11 cellular contexts compared by ENCODE assay signal in the genomic region with DNA sequence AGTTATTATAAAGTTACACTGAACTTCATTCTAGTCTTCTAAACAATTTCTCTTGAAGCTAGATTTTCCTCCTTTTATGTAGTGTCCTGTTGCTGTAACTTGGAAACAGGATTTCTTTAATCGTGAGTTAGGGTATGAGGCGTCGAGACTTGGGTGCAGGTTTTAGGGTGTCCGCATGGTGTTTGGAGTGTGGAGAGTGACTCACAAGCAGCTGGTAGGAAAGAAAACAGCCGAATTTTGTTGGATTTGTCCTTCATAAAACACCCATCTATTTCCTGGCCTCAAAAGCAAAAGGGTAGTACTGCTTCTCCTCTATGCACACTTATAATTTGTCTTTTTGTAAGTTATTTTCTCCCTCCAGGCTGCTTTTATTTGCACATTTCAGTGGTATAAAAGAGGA. TPM values are rescaled to one million over a fixed set of nuclear protein-coding genes. Genes with fewer than 3 reads are reported as not detected.
DNase-seq lines count a peak whose midpoint lies in the region; ATAC-seq and TF ChIP-seq lines count a peak whose summit lies in the region.
"Had no signal": no experiment of that assay in that cellular context is flagged by ENCODE, and none has a peak within 500 bp of the region (broad histone marks: within the 10 kb centered on the region; RNA-seq: fewer than 3 reads in every experiment).

No MANE protein-coding gene starts in this region.

- no peak overlapping the region for H2AFZ ChIP-seq in mesenchymal stem cell (ENCODE audit: low read depth, low read length)

- TF ChIP-seq POLR2A in upper lobe of left lung (IDR thresholded peaks at IDR 0.05), result no peak

- no peak overlapping the region for H3K18ac ChIP-seq in mesenchymal stem cell (ENCODE audit: low read depth in 1 of 2, low read length in 2 of 2)

- H3K36me3 Mint-ChIP-seq in activated CD4-positive, alpha-beta memory T cell treated with anti-CD3 and anti-CD28 coated beads, Interleukin-2, amount 10 ng/mL, durations not matched to agents 7 days and 5 days (ENCODE audit: low read depth), result no peaks in the 10 kb centered on the region
- H3K36me3 Mint-ChIP-seq in CD14-positive monocyte, result peaks cover 0 to 7% of the 10 kb centered on the region in 2 donors

- no peaks in the 10 kb centered on the region for H3K9me3 Mint-ChIP-seq in activated CD4-positive, alpha-beta memory T cell treated with anti-CD3 and anti-CD28 coated beads, Interleukin-2, amount 10 ng/mL, durations not matched to agents 7 days and 5 days
- no peaks in the 10 kb centered on the region for H3K9me3 Mint-ChIP-seq in CD14-positive monocyte

- H3K79me1 ChIP-seq in mesenchymal stem cell (replicated peaks; ENCODE audit: low read length, poor library complexity, severe bottlenecking), result peaks cover 12% of the 10 kb centered on the region

- H2BK5ac ChIP-seq in mesenchymal stem cell (ENCODE audit: low read depth, low read length, poor library complexity, severe bottlenecking), result no peak overlapping the region

- peak overlapping the region; percentile 36 for H3K4me2 ChIP-seq in mesenchymal stem cell (ENCODE audit: low read length, poor library complexity, severe bottlenecking)

- POLR2A ChIA-PET in activated CD4-positive, alpha-beta memory T cell treated with anti-CD3 and anti-CD28 coated beads, Interleukin-2, amount 10 ng/mL, durations not matched to agents 7 days and 5 days (lab: Charles Lee), result interaction anchor here (1.7 to 3.2 kb wide), 3 partner anchors 14 to 346 kb away, joined by 3 to 27 read pairs (median 14); no protein-coding TSS in a partner anchor

- H2BK15ac ChIP-seq in mesenchymal stem cell (ENCODE audit: low read depth, poor library complexity, severe bottlenecking), result no peak overlapping the region

- H3K27me3 ChIP-seq in HUES6 (ENCODE audit: control insufficient read depth, insufficient read depth, low read length), result peaks cover 17% of the 10 kb centered on the region; the same call in 1 of the 2 replicates
- peaks cover 0 to 4% of the 10 kb centered on the region in 2 experiments for H3K27me3 ChIP-seq in mesenchymal stem cell (ENCODE audit: control insufficient read depth in 1 of 2, insufficient read depth in 1 of 2, low read length in 2 of 2)
- H3K27me3 ChIP-seq in upper lobe of left lung, result no peaks in the 10 kb centered on the region
- H3K27me3 ChIP-seq: ovary had no signal

- H3K9ac ChIP-seq in HUES6 (ENCODE audit: low read length) (no peak overlapping the region), mesenchymal stem cell (ENCODE audit: low read length) (peak overlapping the region; percentile 96)

- no peak overlapping the region for H2BK12ac ChIP-seq in mesenchymal stem cell (ENCODE audit: low read length in 2 of 2)

- CTCF ChIA-PET in activated CD4-positive, alpha-beta memory T cell treated with anti-CD3 and anti-CD28 coated beads, Interleukin-2, amount 10 ng/mL, durations not matched to agents 7 days and 5 days (lab: Charles Lee), result interaction anchor here (1.2 to 1.3 kb wide), 2 partner anchors 119 to 219 kb away, joined by 3 to 4 read pairs; no protein-coding TSS in a partner anchor

- H4K91ac ChIP-seq in mesenchymal stem cell (ENCODE audit: low read length), result no peak overlapping the region

- peak; percentile 19 to 29 for DNase-seq in AML-193 (lab: John Stamatoyannopoulos, UW)
- DNase-seq in activated CD4-positive, alpha-beta memory T cell treated with anti-CD3 and anti-CD28 coated beads, Interleukin-2, amount 10 ng/mL, durations not matched to agents 7 days and 5 days, result no peak
- DNase-seq in mesenchymal stem cell, result no peak
- no peak for DNase-seq in upper lobe of left lung
- no peak for DNase-seq in CD14-positive monocyte (ENCODE audit: low spot score)
- DNase-seq in NOMO-1 treated with DMSO at 0.1 percent for 48 hours (lab: John Stamatoyannopoulos, UW; ENCODE audit: unreplicated experiment), result no peak
- no peak for DNase-seq in cerebellar cortex (ENCODE audit: low spot score)
- DNase-seq: cortex of kidney, NCI-H187 treated with DMSO at 0.1 percent for 48 hours, ovary had no signal

- no peak overlapping the region for H3K4ac ChIP-seq in mesenchymal stem cell (ENCODE audit: low read depth in 1 of 2, low read length in 2 of 2)

- H3K27me3 Mint-ChIP-seq in activated CD4-positive, alpha-beta memory T cell treated with anti-CD3 and anti-CD28 coated beads, Interleukin-2, amount 10 ng/mL, durations not matched to agents 7 days and 5 days, result peaks cover 8% of the 10 kb centered on the region
- H3K27me3 Mint-ChIP-seq in CD14-positive monocyte (ENCODE audit: low read depth in 3 of 3), result peaks cover 3 to 11% (median 4%) of the 10 kb centered on the region in 3 donors

- H3K14ac ChIP-seq in mesenchymal stem cell (ENCODE audit: low read length in 2 of 2), result no peak overlapping the region

- H3K36me3 ChIP-seq in HUES6 (ENCODE audit: control insufficient read depth, insufficient read depth, low read length) (no peaks in the 10 kb centered on the region; the same call in 1 of the 2 replicates), mesenchymal stem cell (ENCODE audit: control insufficient read depth in 1 of 2, insufficient read depth in 2 of 2, low read depth in 1 of 2, low read length in 2 of 2) (no peaks in the 10 kb centered on the region), upper lobe of left lung (peaks cover 0 to 2% (median 0%) of the 10 kb centered on the region in 4 donors)
- H3K36me3 ChIP-seq: ovary had no signal

- H3K23ac ChIP-seq in mesenchymal stem cell (ENCODE audit: low read length in 2 of 2), result no peak overlapping the region

- no peak overlapping the region for H2BK120ac ChIP-seq in mesenchymal stem cell (ENCODE audit: low read depth, low read length)

- peaks cover 11% of the 10 kb centered on the region for H3K4me1 ChIP-seq in HUES6 (ENCODE audit: control insufficient read depth, insufficient read depth, low read length)
- peaks cover 6% of the 10 kb centered on the region for H3K4me1 ChIP-seq in mesenchymal stem cell (ENCODE audit: control insufficient read depth, insufficient read depth, low read depth, low read length)
- peaks cover 14 to 24% (median 21%) of the 10 kb centered on the region in 4 donors for H3K4me1 ChIP-seq in upper lobe of left lung

- H3K4me3 ChIP-seq in HUES6 (ENCODE audit: low read depth, low read length), result peak overlapping the region; percentile 88
- H3K4me3 ChIP-seq in mesenchymal stem cell (ENCODE audit: insufficient read depth in 1 of 2, low read depth in 1 of 2, low read length in 2 of 2), result peak overlapping the region in 1 of 2 experiments; percentile 98
- H3K4me3 ChIP-seq in upper lobe of left lung, result peak overlapping the region in 1 of 4 donors; percentile 94

- H3K27ac ChIP-seq in HUES6 (ENCODE audit: low read depth, low read length), result no peak overlapping the region
- no peak overlapping the region for H3K27ac ChIP-seq in mesenchymal stem cell (ENCODE audit: low read length, poor library complexity, severe bottlenecking)
- no peak overlapping the region for H3K27ac ChIP-seq in upper lobe of left lung
- H3K27ac ChIP-seq: ovary had no signal

- no peak overlapping the region for H2AK5ac ChIP-seq in mesenchymal stem cell (ENCODE audit: low read length, severe bottlenecking)

- WGBS in mesenchymal stem cell, result 85% methylated on average over 4 of the region's 5 CpGs
- WGBS in upper lobe of left lung, 2 donors, result 74 to 79% methylated on average over 5 of the region's 5 CpGs

- H4K8ac ChIP-seq in mesenchymal stem cell (ENCODE audit: low read length), result no peak overlapping the region

- peaks cover 36% of the 10 kb centered on the region for H3K4me1 Mint-ChIP-seq in activated CD4-positive, alpha-beta memory T cell treated with anti-CD3 and anti-CD28 coated beads, Interleukin-2, amount 10 ng/mL, durations not matched to agents 7 days and 5 days
- peaks cover 17% of the 10 kb centered on the region for H3K4me1 Mint-ChIP-seq in CD14-positive monocyte

- intact Hi-C loops in CD14-positive monocyte (cut with micrococcal nuclease), result no loop called here

- no peak for ATAC-seq in upper lobe of left lung (ENCODE audit: low FRiP score in 2 of 2)

- H3K9me3 ChIP-seq in HUES6 (ENCODE audit: control insufficient read depth, insufficient read depth, low read depth, low read length) (no peaks in the 10 kb centered on the region), mesenchymal stem cell (ENCODE audit: control insufficient read depth, low read length) (no peaks in the 10 kb centered on the region), upper lobe of left lung (no peaks in the 10 kb centered on the region)
- H3K9me3 ChIP-seq: ovary had no signal

- peak overlapping the region; percentile 87 for H3K4me3 Mint-ChIP-seq in activated CD4-positive, alpha-beta memory T cell treated with anti-CD3 and anti-CD28 coated beads, Interleukin-2, amount 10 ng/mL, durations not matched to agents 7 days and 5 days
- H3K4me3 Mint-ChIP-seq in CD14-positive monocyte, result no peak overlapping the region

- no peak for TF ChIP-seq EP300 in upper lobe of left lung (IDR thresholded peaks at IDR 0.05)

- H3K27ac Mint-ChIP-seq in activated CD4-positive, alpha-beta memory T cell treated with anti-CD3 and anti-CD28 coated beads, Interleukin-2, amount 10 ng/mL, durations not matched to agents 7 days and 5 days, result no peak overlapping the region
- H3K27ac Mint-ChIP-seq in CD14-positive monocyte, result peak overlapping the region in 1 of 7 donors; percentile 74

- TF ChIP-seq CTCF in upper lobe of left lung (IDR thresholded peaks at IDR 0.05), result no peak
- TF ChIP-seq CTCF in CD14-positive monocyte (IDR thresholded peaks at IDR 0.05), result no peak

RNA-seq across cellular contexts. Expression of a gene that starts 1.6 kb away (rescaled TPM):
- total RNA-seq in activated CD4-positive, alpha-beta memory T cell treated with anti-CD3 and anti-CD28 coated beads, Interleukin-2, amount 10 ng/mL, durations not matched to agents 7 days and 5 days, result 10 to 100 TPM; 88.9 to 91.8 TPM
- polyA plus RNA-seq in mesenchymal stem cell (2013, experiment 1 of 2), result 12.7 TPM
- 12.3 TPM for polyA plus RNA-seq in mesenchymal stem cell (2013, experiment 2 of 2)
- 100 to 1,000 TPM in 1 of 6 donors, 10 to 100 TPM in 5; 26.8 to 109 (median 36.8) TPM for total RNA-seq in upper lobe of left lung
- 1 to 10 TPM; 1.1 to 2.6 TPM for polyA plus RNA-seq in CD14-positive monocyte

Comparison
In these comparisons a context has a peak if more than half of its experiments do, and no peak if none do; other contexts are left out.
1. DNase-seq: peak in AML-193 (2 of 2); none in activated CD4-positive, alpha-beta memory T cell treated with anti-CD3 and anti-CD28 coated beads, Interleukin-2, amount 10 ng/mL, durations not matched to agents 7 days and 5 days (single experiment), mesenchymal stem cell (single experiment), upper lobe of left lung (0 of 2), CD14-positive monocyte (single experiment), NOMO-1 treated with DMSO at 0.1 percent for 48 hours (single experiment) and cerebellar cortex (single experiment).